In the genomic region with DNA sequence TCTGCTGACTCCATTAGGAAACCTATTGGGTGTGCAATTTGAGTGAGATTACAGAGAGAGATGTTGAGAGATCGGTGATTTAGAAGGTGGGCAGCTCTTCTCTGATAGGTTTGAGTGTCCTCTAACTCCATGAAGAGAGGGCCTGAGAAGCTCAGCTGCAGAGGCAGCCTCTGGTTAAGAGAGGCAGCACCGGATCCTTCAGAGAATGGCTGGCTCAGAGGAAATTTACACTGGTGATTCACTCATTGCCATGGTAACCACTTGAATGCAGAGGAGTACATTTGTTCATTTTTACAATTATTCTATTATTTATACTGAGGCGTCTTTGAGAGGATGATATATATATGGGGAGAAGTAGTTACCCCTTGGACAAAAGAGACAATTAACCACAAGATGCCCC, we compare ENCODE assay signal across 12 cellular contexts.
DNase-seq lines count a peak whose midpoint lies in the region; ATAC-seq, FAIRE-seq and TF ChIP-seq lines count a peak whose summit lies in the region.
"Had no signal": no experiment of that assay in that cellular context is flagged by ENCODE, and none has a peak within 500 bp of the region (broad histone marks: within the 10 kb centered on the region; RNA-seq: fewer than 3 reads in every experiment).

No MANE protein-coding gene starts in this region.

- H3K4ac ChIP-seq in neuronal stem cell (ENCODE audit: low read length): no peak overlapping the region

- H4K8ac ChIP-seq in neuronal stem cell (ENCODE audit: low read depth, low read length): no peak overlapping the region

- no peaks in the 10 kb centered on the region for H3K27me3 Mint-ChIP-seq in activated T-cell treated with anti-CD3 and anti-CD28 coated beads, Interleukin-2, amount 50 U/mL, for 4 hours (ENCODE audit: low read depth)
- H3K27me3 Mint-ChIP-seq: T-helper 17 cell had no signal

- H3K4me1 Mint-ChIP-seq in activated T-cell treated with anti-CD3 and anti-CD28 coated beads, Interleukin-2, amount 50 U/mL, for 4 hours (ENCODE audit: low read depth): no peaks in the 10 kb centered on the region
- H3K4me1 Mint-ChIP-seq: T-helper 17 cell had no signal

- H2BK12ac ChIP-seq in neuronal stem cell (ENCODE audit: low read length): no peak overlapping the region

- H3K36me3 ChIP-seq in endothelial cell of umbilical vein (ENCODE audit: control insufficient read depth in 2 of 2, extremely low read depth in 1 of 2, insufficient read depth in 2 of 2, low read length in 2 of 2) (no peaks in the 10 kb centered on the region), neuronal stem cell (replicated peaks in 1 of 2; ENCODE audit: control insufficient read depth in 2 of 2, insufficient read depth in 2 of 2, low read length in 2 of 2) (no peaks in the 10 kb centered on the region), uterus (no peaks in the 10 kb centered on the region)
- H3K36me3 ChIP-seq: esophagus muscularis mucosa, neutrophil had no signal

- TF ChIP-seq CTCF in endothelial cell of umbilical vein (IDR thresholded peaks at IDR 0.05; ENCODE audit: extremely low read depth in 1 of 2, insufficient read depth in 1 of 2, low read depth in 1 of 2, low read length in 2 of 2) (no peak), uterus (IDR thresholded peaks at IDR 0.05) (no peak)

- H3K18ac ChIP-seq in neuronal stem cell (ENCODE audit: low read length): no peak overlapping the region

- H3K36me3 Mint-ChIP-seq in activated T-cell treated with anti-CD3 and anti-CD28 coated beads, Interleukin-2, amount 50 U/mL, for 4 hours (ENCODE audit: insufficient read depth): no peaks in the 10 kb centered on the region

- H4K20me1 ChIP-seq in endothelial cell of umbilical vein (replicated peaks; ENCODE audit: control insufficient read depth, extremely low read depth, insufficient read depth, low read length): no peaks in the 10 kb centered on the region

- H3K23ac ChIP-seq in neuronal stem cell (ENCODE audit: low read depth, low read length, poor library complexity): no peak overlapping the region

- H2AK5ac ChIP-seq in neuronal stem cell (ENCODE audit: low read depth, low read length): no peak overlapping the region

- FAIRE-seq in endothelial cell of umbilical vein (lab: Jason Lieb, UNC): peak; percentile 92

- H2BK120ac ChIP-seq in neuronal stem cell (ENCODE audit: low read depth, low read length): no peak overlapping the region

- no peak overlapping the region for H2BK5ac ChIP-seq in neuronal stem cell (ENCODE audit: low read length)

- no peak overlapping the region for H3K4me2 ChIP-seq in endothelial cell of umbilical vein (ENCODE audit: insufficient read depth, low read length)
- H3K4me2 ChIP-seq in neuronal stem cell (ENCODE audit: insufficient read depth, low read length, poor library complexity, severe bottlenecking): no peak overlapping the region

- POLR2A ChIA-PET in endothelial cell of umbilical vein (lab: Charles Lee): no interaction called here

- H3K4me3 ChIP-seq in endothelial cell of umbilical vein (replicated peaks in 1 of 3; ENCODE audit: insufficient read depth in 1 of 3, low read depth in 1 of 3, low read length in 3 of 3) (no peak overlapping the region), neuronal stem cell (ENCODE audit: low read length in 2 of 2) (no peak overlapping the region), uterus (no peak overlapping the region)
- H3K4me3 ChIP-seq: esophagus muscularis mucosa had no signal

- H3K4me3 Mint-ChIP-seq in activated T-cell treated with anti-CD3 and anti-CD28 coated beads, Interleukin-2, amount 50 U/mL, for 4 hours: no peak overlapping the region
- H3K4me3 Mint-ChIP-seq: T-helper 17 cell had no signal

- intact Hi-C loops in endothelial cell of umbilical vein (cut with micrococcal nuclease) (no loop called here), uterus (cut with DNase I; ENCODE audit: low total_unique reads) (no loop called here)

- no peaks in the 10 kb centered on the region for H3K9me3 ChIP-seq in endothelial cell of umbilical vein (replicated peaks; ENCODE audit: control insufficient read depth, insufficient read depth, low read length)
- no peaks in the 10 kb centered on the region for H3K9me3 ChIP-seq in neuronal stem cell (replicated peaks in 1 of 2; ENCODE audit: control insufficient read depth in 2 of 2, insufficient read depth in 1 of 2, low read depth in 1 of 2, low read length in 2 of 2)
- no peaks in the 10 kb centered on the region for H3K9me3 ChIP-seq in uterus
- H3K9me3 ChIP-seq: esophagus muscularis mucosa, neutrophil had no signal

- no peak overlapping the region for H3K14ac ChIP-seq in neuronal stem cell (ENCODE audit: low read length)

- dilution Hi-C loops in endothelial cell of umbilical vein (cut with MboI; ENCODE audit: extremely low pct_ligation_motif_present, low sequenced_read_pairs): no loop called here

- H3K79me2 ChIP-seq in endothelial cell of umbilical vein (ENCODE audit: control insufficient read depth, insufficient read depth, low read length): no peaks in the 10 kb centered on the region

- H3K9ac ChIP-seq in endothelial cell of umbilical vein (replicated peaks; ENCODE audit: extremely low read depth, insufficient read depth, low read length): no peak overlapping the region
- no peak overlapping the region for H3K9ac ChIP-seq in neuronal stem cell (ENCODE audit: low read depth, low read length, poor library complexity)

- H2AFZ ChIP-seq in endothelial cell of umbilical vein (ENCODE audit: low read depth, low read length): no peak overlapping the region
- peak overlapping the region; percentile 77 for H2AFZ ChIP-seq in neuronal stem cell (ENCODE audit: low read length)

- H3K79me1 ChIP-seq in neuronal stem cell (ENCODE audit: low read depth, low read length): no peaks in the 10 kb centered on the region

- ATAC-seq in activated T-cell treated with anti-CD3 and anti-CD28 coated beads, Interleukin-2, amount 50 U/mL, for 4 hours: no peak
- ATAC-seq: T-helper 17 cell had no signal

- BruUV-seq in endothelial cell of umbilical vein (replicated peaks; lab: Mats Ljungman, UMichigan): no TSS peak

- H4K91ac ChIP-seq in neuronal stem cell (ENCODE audit: low read depth, low read length, poor library complexity): no peak overlapping the region

- H2BK15ac ChIP-seq in neuronal stem cell (ENCODE audit: low read length): no peak overlapping the region

- peaks cover 2% of the 10 kb centered on the region for H3K4me1 ChIP-seq in endothelial cell of umbilical vein (ENCODE audit: control insufficient read depth, extremely low read depth, insufficient read depth, low read length)
- H3K4me1 ChIP-seq in neuronal stem cell (ENCODE audit: control insufficient read depth in 2 of 2, insufficient read depth in 1 of 2, low read depth in 1 of 2, low read length in 2 of 2): peaks cover 1 to 11% of the 10 kb centered on the region in 2 donors
- no peaks in the 10 kb centered on the region for H3K4me1 ChIP-seq in uterus

- CTCF ChIA-PET in endothelial cell of umbilical vein (lab: Charles Lee): interaction anchor here (1.5 kb wide), 1 partner anchor 20 kb away, joined by 4 read pairs; no protein-coding TSS in a partner anchor

- H3K9me1 ChIP-seq in endothelial cell of umbilical vein (replicated peaks; ENCODE audit: control insufficient read depth, extremely low read depth, insufficient read depth, low read length): no peaks in the 10 kb centered on the region

- WGBS in neuronal stem cell (ENCODE audit: extremely low coverage in 2 of 2, insufficient read length in 2 of 2, insufficient replicate concordance in 1 of 2), 2 donors: no CpG with 5 or more reads among the region's 3 CpGs

- H3K27ac ChIP-seq in endothelial cell of umbilical vein (ENCODE audit: insufficient read depth, low read depth, low read length) (no peak overlapping the region), neuronal stem cell (replicated peaks; ENCODE audit: low read length) (no peak overlapping the region), uterus (no peak overlapping the region)
- H3K27ac ChIP-seq: esophagus muscularis mucosa, neutrophil had no signal

- H3K9me3 Mint-ChIP-seq in activated T-cell treated with anti-CD3 and anti-CD28 coated beads, Interleukin-2, amount 50 U/mL, for 4 hours: no peaks in the 10 kb centered on the region

- DNase-seq in DMS79 treated with DMSO at 0.1 percent for 48 hours (lab: John Stamatoyannopoulos, UW) (peak; percentile 58), NCI-H226 (peak; percentile 59), endothelial cell of umbilical vein (ENCODE audit: low read depth, low spot score) (peak; percentile 85), neuronal stem cell (ENCODE audit: low spot score) (no peak), uterus (no peak), GM19238 (ENCODE audit: insufficient read length, low spot score) (no peak), NCI-H128 (lab: John Stamatoyannopoulos, UW; ENCODE audit: unreplicated experiment) (no peak)
- no peak for DNase-seq in activated T-cell treated with anti-CD3 and anti-CD28 coated beads, Interleukin-2, amount 50 U/mL, for 4 hours
- DNase-seq: NCI-H2029, T-helper 17 cell had no signal

- H3K27me3 ChIP-seq in endothelial cell of umbilical vein (ENCODE audit: control insufficient read depth in 2 of 2, insufficient read depth in 2 of 2, low read length in 2 of 2) (no peaks in the 10 kb centered on the region), neuronal stem cell (ENCODE audit: control insufficient read depth in 3 of 3, insufficient read depth in 3 of 3, low read depth in 1 of 3, low read length in 3 of 3) (no peaks in the 10 kb centered on the region), uterus (no peaks in the 10 kb centered on the region)
- H3K27me3 ChIP-seq: esophagus muscularis mucosa, neutrophil had no signal

- no peak for TF ChIP-seq POLR2A in endothelial cell of umbilical vein (IDR thresholded peaks at IDR 0.05; ENCODE audit: low read depth, low read length)
- TF ChIP-seq POLR2A in uterus (IDR thresholded peaks at IDR 0.05): no peak

TF ChIP-seq in endothelial cell of umbilical vein, 7 proteins besides CTCF, POLR2A, EP300 and RAD21:
- peak; percentile 72 for TF ChIP-seq FOS (IDR thresholded peaks at IDR 0.05; ENCODE audit: borderline replicate concordance, insufficient read depth, low read length)
- TF ChIP-seq GATA2 (IDR thresholded peaks at IDR 0.05; ENCODE audit: insufficient read depth, insufficient read length, low read depth, low read length): no peak
- no peak for TF ChIP-seq EZH2 (IDR thresholded peaks at IDR 0.05; ENCODE audit: borderline replicate concordance, low read depth, low read length, severe bottlenecking)
- no peak for TF ChIP-seq MAX (IDR thresholded peaks at IDR 0.05; ENCODE audit: insufficient read depth, insufficient read length)
- peak; percentile 53 for TF ChIP-seq JUN (IDR thresholded peaks at IDR 0.05; ENCODE audit: borderline replicate concordance, insufficient read depth, insufficient read length, low read depth)

Comparison
In these comparisons a context has a peak if more than half of its experiments do, and no peak if none do; other contexts are left out.
1. DNase-seq: peak in DMS79 treated with DMSO at 0.1 percent for 48 hours (single experiment), NCI-H226 (single experiment) and endothelial cell of umbilical vein (single experiment); none in neuronal stem cell (single experiment), uterus (0 of 2), GM19238 (single experiment), activated T-cell treated with anti-CD3 and anti-CD28 coated beads, Interleukin-2, amount 50 U/mL, for 4 hours (single experiment) and NCI-H128 (single experiment).